In the genomic region with DNA sequence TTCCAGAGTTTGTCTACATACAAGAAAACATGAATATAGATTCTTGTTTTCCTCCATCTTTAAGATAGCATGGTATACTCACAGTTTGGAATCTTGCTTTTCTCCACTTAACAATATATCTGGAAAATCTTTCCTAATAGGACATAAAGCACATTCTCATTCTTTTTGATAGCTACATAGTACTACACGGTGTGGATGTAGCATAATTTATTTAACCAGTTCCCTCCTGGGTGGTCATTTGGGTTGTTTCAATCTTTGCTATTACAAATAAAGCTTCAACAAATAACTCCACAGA, we compare ENCODE assay signal across 12 cellular contexts. TPM values are rescaled to one million over a fixed set of nuclear protein-coding genes. Genes with fewer than 3 reads are reported as not detected.
A peak's percentile ranks its signal among the peaks of the same experiment; 100 is the strongest.
DNase-seq lines count a peak whose midpoint lies in the region; ATAC-seq and TF ChIP-seq lines count a peak whose summit lies in the region.
"Had no signal": no experiment of that assay in that cellular context is flagged by ENCODE, and none has a peak within 500 bp of the region (broad histone marks: within the 10 kb centered on the region; RNA-seq: fewer than 3 reads in every experiment).

No MANE protein-coding gene starts in this region.

- H3K27me3 Mint-ChIP-seq in T-cell, result no peaks in the 10 kb centered on the region
- no peaks in the 10 kb centered on the region for H3K27me3 Mint-ChIP-seq in osteocyte (ENCODE audit: unreplicated experiment)
- H3K27me3 Mint-ChIP-seq: CD4-positive, alpha-beta T cell had no signal

- ATAC-seq in T-cell (replicated peaks in 1 of 4), result no peak
- ATAC-seq in GM18502 (IDR thresholded peaks at IDR 0.05; ENCODE audit: poor library complexity, unreplicated experiment), result no peak

- peaks cover 23 to 32% (median 29%) of the 10 kb centered on the region in 3 donors for H3K4me1 Mint-ChIP-seq in T-cell
- peaks cover 16% of the 10 kb centered on the region for H3K4me1 Mint-ChIP-seq in osteocyte (ENCODE audit: unreplicated experiment)

- no peak for TF ChIP-seq CTCF in osteocyte (IDR thresholded peaks at IDR 0.05)

- DNase-seq in GM23248 (no peak), T-cell (no peak), osteocyte (ENCODE audit: extremely low spot score, unreplicated experiment) (no peak), GM03348 (ENCODE audit: low spot score) (no peak), AML-193 (lab: John Stamatoyannopoulos, UW) (no peak)
- DNase-seq: CD4-positive, alpha-beta T cell; central memory CD4-positive, alpha-beta T cell; NCI-H187 treated with DMSO at 0.1 percent for 48 hours; NCI-H526 treated with DMSO at 0.1 percent for 48 hours; transverse colon had no signal

- H3K36me3 Mint-ChIP-seq in T-cell (peaks cover 55% of the 10 kb centered on the region), osteocyte (ENCODE audit: unreplicated experiment) (peaks cover 33% of the 10 kb centered on the region)

- H3K9ac ChIP-seq in GM23248 (peak overlapping the region; percentile 79), duodenal mucosa (ENCODE audit: low read depth in 1 of 2, low read length in 2 of 2) (peak overlapping the region in 1 of 2 donors; percentile 37)

- H3K9me2 ChIP-seq in GM23248 (ENCODE audit: insufficient read depth), result no peaks in the 10 kb centered on the region

- no peak overlapping the region for H3K4me3 Mint-ChIP-seq in T-cell
- peak overlapping the region; percentile 6 for H3K4me3 Mint-ChIP-seq in osteocyte (ENCODE audit: unreplicated experiment)
- H3K4me3 Mint-ChIP-seq: CD4-positive, alpha-beta T cell had no signal

- H3F3A ChIP-seq in GM23248 (ENCODE audit: insufficient read depth), result peaks cover 42% of the 10 kb centered on the region

- WGBS in GM23248 (ENCODE audit: low coverage in 1 of 2, low lambda C conversion rate in 2 of 2, missing lambda C conversion rate in 2 of 2), 2 experiments, result 39 to 49% methylated on average over 1 of the region's 1 CpG

- peak overlapping the region; percentile 53 for H2AFZ ChIP-seq in GM23248

- H3K36me3 ChIP-seq in GM23248 (ENCODE audit: low read depth) (peaks cover 25% of the 10 kb centered on the region), duodenal mucosa (ENCODE audit: control insufficient read depth in 1 of 2, insufficient read depth in 2 of 2, low read length in 2 of 2) (peaks cover 26 to 44% of the 10 kb centered on the region in 2 donors)

- peak overlapping the region; percentile 7 to 72 for H3K27ac Mint-ChIP-seq in T-cell
- H3K27ac Mint-ChIP-seq in osteocyte (ENCODE audit: unreplicated experiment), result peak overlapping the region; percentile 84
- H3K27ac Mint-ChIP-seq: CD4-positive, alpha-beta T cell had no signal

- CTCF ChIA-PET in T-cell (lab: Charles Lee), result interaction anchor here (0.5 to 1.4 kb wide), 2 partner anchors 20 to 559 kb away, joined by 4 read pairs; partner anchors contain the start of gene MXD1 (in 1 of the 2)

- H3K27ac ChIP-seq in GM23248 (peak overlapping the region; percentile 94), duodenal mucosa (ENCODE audit: low read depth, low read length) (peak overlapping the region; percentile 64)

- peak overlapping the region; percentile 80 for H3K4me2 ChIP-seq in GM23248 (ENCODE audit: unreplicated experiment)

- H3K9me3 Mint-ChIP-seq in T-cell, result no peaks in the 10 kb centered on the region
- H3K9me3 Mint-ChIP-seq in osteocyte (ENCODE audit: unreplicated experiment), result no peaks in the 10 kb centered on the region
- H3K9me3 Mint-ChIP-seq: CD4-positive, alpha-beta T cell had no signal

- peak overlapping the region; percentile 61 for H3K4me3 ChIP-seq in GM23248
- no peak overlapping the region for H3K4me3 ChIP-seq in duodenal mucosa (ENCODE audit: low read depth in 1 of 2, low read length in 2 of 2)
- H3K4me3 ChIP-seq: transverse colon had no signal

- peaks cover 36% of the 10 kb centered on the region for H3K4me1 ChIP-seq in GM23248 (ENCODE audit: insufficient read depth)
- H3K4me1 ChIP-seq in duodenal mucosa (ENCODE audit: control insufficient read depth in 1 of 2, insufficient read depth in 2 of 2, low read length in 2 of 2), result peaks cover 16 to 23% of the 10 kb centered on the region in 2 donors

- H3K27me3 ChIP-seq in GM23248 (replicated peaks; ENCODE audit: insufficient read depth), result no peaks in the 10 kb centered on the region
- no peaks in the 10 kb centered on the region for H3K27me3 ChIP-seq in duodenal mucosa (ENCODE audit: control insufficient read depth in 1 of 2, insufficient read depth in 2 of 2, low read length in 2 of 2)
- H3K27me3 ChIP-seq: transverse colon had no signal

- peaks cover 5% of the 10 kb centered on the region; the same call in 1 of the 2 replicates for H3K79me2 ChIP-seq in GM23248 (ENCODE audit: insufficient read depth)

- POLR2A ChIA-PET in T-cell (lab: Charles Lee), result interaction anchor here in 1 of 2 donors (0.6 kb wide), 1 partner anchor 354 kb away, joined by 3 read pairs; no protein-coding TSS in a partner anchor

- in situ Hi-C loops in GM23248 (cut with MboI), result no loop called here

- H3K9me3 ChIP-seq in GM23248 (ENCODE audit: low read depth) (no peaks in the 10 kb centered on the region), duodenal mucosa (ENCODE audit: control insufficient read depth in 1 of 2, low read length in 2 of 2) (no peaks in the 10 kb centered on the region)
- H3K9me3 ChIP-seq: transverse colon had no signal

- H4K20me1 ChIP-seq in GM23248 (ENCODE audit: insufficient read depth), result no peaks in the 10 kb centered on the region

RNA-seq across cellular contexts. Expression of gene MXD1, which starts 19.7 kb away (rescaled TPM):
- total RNA-seq in GM23248 (2014; rRNA removed; shearing (Covaris generic)), result 4.4 and 5.3 TPM in 2 replicates
- polyA plus RNA-seq in GM23248 (2016; fragmentation: Nextera tagmentation; extraction: Ambion mirVana), result 6.3 and 7.6 TPM in 2 replicates
- total RNA-seq in T-cell (10 to 100 TPM; 13.7 to 34.5 (median 19.9) TPM), osteocyte (7.9 and 8.2 TPM in 2 replicates)

RNA-seq across cellular contexts. Expression of gene ASPRV1, which starts 26.9 kb away (rescaled TPM):
- under 0.01 and 0.86 TPM in 2 replicates for total RNA-seq in GM23248 (2014; rRNA removed; shearing (Covaris generic))
- polyA plus RNA-seq in GM23248 (2016; fragmentation: Nextera tagmentation; extraction: Ambion mirVana), result 0.19 and 0.24 TPM in 2 replicates
- 1 to 10 TPM; 1.2 to 2.1 (median 1.8) TPM for total RNA-seq in T-cell
- total RNA-seq in osteocyte, result 0.52 and 0.75 TPM in 2 replicates

RNA-seq across cellular contexts. Expression of gene SNRNP27, which starts 40.8 kb away (rescaled TPM):
- 46.8 and 69.3 TPM in 2 replicates for total RNA-seq in GM23248 (2014; rRNA removed; shearing (Covaris generic))
- polyA plus RNA-seq in GM23248 (2016; fragmentation: Nextera tagmentation; extraction: Ambion mirVana), result 84.4 and 85.9 TPM in 2 replicates
- 10 to 100 TPM; 38.3 to 51.1 (median 42.0) TPM for total RNA-seq in T-cell
- 49.2 and 51.8 TPM in 2 replicates for total RNA-seq in osteocyte
